Comparison of ENCODE assay signal across 8 cellular contexts in the genomic region with DNA sequence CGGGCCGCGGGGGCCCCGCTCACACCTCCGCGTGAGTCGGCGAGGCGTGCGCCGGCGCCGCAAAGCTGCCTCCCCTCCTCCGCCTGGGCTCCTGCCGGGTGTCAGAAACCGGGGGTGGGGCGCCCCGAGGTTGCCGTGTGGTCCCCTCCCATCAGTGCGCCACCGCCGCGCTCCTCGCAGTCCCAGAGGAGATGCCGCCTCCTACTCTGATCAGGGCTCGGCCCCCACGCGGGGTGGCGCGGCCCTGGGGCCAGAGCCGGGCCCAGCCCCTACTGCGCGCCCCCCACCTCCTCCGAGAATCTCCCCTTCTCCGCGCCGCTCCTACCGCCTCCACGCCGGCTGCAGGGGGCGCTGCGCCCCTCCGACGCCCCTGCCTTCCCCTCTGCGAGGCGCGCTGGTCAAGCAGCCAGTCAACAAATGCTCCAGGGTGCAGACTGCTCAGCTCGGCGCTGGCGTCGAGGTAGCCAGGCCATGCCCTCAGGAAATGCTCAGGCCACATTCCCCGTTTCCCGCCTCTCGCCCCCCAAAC. TPM values are rescaled to one million over a fixed set of nuclear protein-coding genes. Genes with fewer than 3 reads are reported as not detected.
A peak's percentile ranks its signal among the peaks of the same experiment; 100 is the strongest.
DNase-seq lines count a peak whose midpoint lies in the region; ATAC-seq, FAIRE-seq and TF ChIP-seq lines count a peak whose summit lies in the region.

No MANE protein-coding gene starts in this region.

- H3K9me3 ChIP-seq in SU-DHL-6 (ENCODE audit: insufficient read depth, low read length), result no peaks in the 10 kb centered on the region
- no peaks in the 10 kb centered on the region for H3K9me3 ChIP-seq in mucosa of descending colon

- H3K4me3 ChIP-seq in SU-DHL-6 (ENCODE audit: insufficient read depth, low read length, poor library complexity, severe bottlenecking) (peak overlapping the region; percentile 42), mucosa of descending colon (no peak overlapping the region)

- H3K27ac ChIP-seq in SU-DHL-6 (ENCODE audit: low read depth, low read length), result no peak overlapping the region

- peak; percentile 82 for TF ChIP-seq CTCF in SU-DHL-6 (IDR thresholded peaks at IDR 0.05; ENCODE audit: insufficient read depth, low read length, poor library complexity, severe bottlenecking)
- TF ChIP-seq CTCF in mucosa of descending colon (IDR thresholded peaks at IDR 0.05), result peak; percentile 14

- intact Hi-C loops in mucosa of descending colon (cut with DNase I, micrococcal nuclease), result loop anchor here in 1 of 2 donors (10.0 kb wide), 1 partner anchor 74 kb away; no protein-coding TSS in a partner anchor

- TF ChIP-seq POLR2A in GM12892 (IDR thresholded peaks at IDR 0.05; ENCODE audit: low read depth, low read length), result no peak

- no peaks in the 10 kb centered on the region for H3K9me2 ChIP-seq in SU-DHL-6 (replicated peaks; ENCODE audit: insufficient read depth, low read length)

- H3K4me2 ChIP-seq in SU-DHL-6 (ENCODE audit: low read depth, low read length, poor library complexity, severe bottlenecking), result peak overlapping the region; percentile 53

- no peaks in the 10 kb centered on the region for H3F3A ChIP-seq in SU-DHL-6 (ENCODE audit: insufficient read depth)

- H3K9ac ChIP-seq in SU-DHL-6 (ENCODE audit: low read length), result no peak overlapping the region; the same call in 1 of the 2 replicates

- no peaks in the 10 kb centered on the region for H3K79me2 ChIP-seq in SU-DHL-6 (ENCODE audit: insufficient read depth, low read length)

- no peaks in the 10 kb centered on the region for H3K36me3 ChIP-seq in SU-DHL-6 (ENCODE audit: low read length)
- no peaks in the 10 kb centered on the region for H3K36me3 ChIP-seq in mucosa of descending colon (ENCODE audit: low read depth)

- no peaks in the 10 kb centered on the region for H3K27me3 ChIP-seq in SU-DHL-6 (ENCODE audit: low read length)

- H2AFZ ChIP-seq in SU-DHL-6 (ENCODE audit: low read depth, low read length, severe bottlenecking), result peak overlapping the region; percentile 61

- H3K4me1 ChIP-seq in mucosa of descending colon (ENCODE audit: low read depth), result peaks cover 5% of the 10 kb centered on the region

- ATAC-seq in activated CD4-positive, CD25-positive, alpha-beta regulatory T cell treated with anti-CD3 and anti-CD28 coated beads, Interleukin-2, amount 50 U/mL, for 24 hours, result peak; percentile 27 to 32
- ATAC-seq in mucosa of descending colon, result no peak
- no peak for ATAC-seq in HG03025 (IDR thresholded peaks at IDR 0.05; ENCODE audit: low FRiP score, unreplicated experiment)

- FAIRE-seq in GM12892 (lab: Jason Lieb, UNC), result no peak

- no peaks in the 10 kb centered on the region for H4K20me1 ChIP-seq in SU-DHL-6 (ENCODE audit: low read depth, low read length)

- no peak for DNase-seq in activated CD4-positive, CD25-positive, alpha-beta regulatory T cell treated with anti-CD3 and anti-CD28 coated beads, Interleukin-2, amount 50 U/mL, for 72 hours
- DNase-seq in cerebellar cortex (ENCODE audit: low spot score) (peak; percentile 43), mucosa of descending colon (peak in 1 of 3 donors; percentile 53), GM12892 (ENCODE audit: insufficient read length) (no peak), Ammon's horn (ENCODE audit: low spot score) (no peak)

RNA-seq across cellular contexts. Expression of gene JAG2, which starts 0.5 kb away (rescaled TPM):
- total RNA-seq in mucosa of descending colon, result 1 to 10 TPM; 5.6 to 8.2 (median 5.7) TPM
- polyA plus RNA-seq in GM12892 (2012; ENCODE audit: missing spikeins), result not detected

RNA-seq across cellular contexts. Expression of gene NUDT14, which starts 12.1 kb away (rescaled TPM):
- 10 to 100 TPM; 26.9 to 46.7 (median 37.9) TPM for total RNA-seq in mucosa of descending colon
- polyA plus RNA-seq in GM12892 (2012; ENCODE audit: missing spikeins), result 2.9 TPM

Comparison
In these comparisons a context has a peak if more than half of its experiments do, and no peak if none do; other contexts are left out.
1. ATAC-seq: peak in activated CD4-positive, CD25-positive, alpha-beta regulatory T cell treated with anti-CD3 and anti-CD28 coated beads, Interleukin-2, amount 50 U/mL, for 24 hours (2 of 2); none in mucosa of descending colon (single experiment) and HG03025 (single experiment).